Comparison of ENCODE assay signal across 1 cellular context in the genomic region with DNA sequence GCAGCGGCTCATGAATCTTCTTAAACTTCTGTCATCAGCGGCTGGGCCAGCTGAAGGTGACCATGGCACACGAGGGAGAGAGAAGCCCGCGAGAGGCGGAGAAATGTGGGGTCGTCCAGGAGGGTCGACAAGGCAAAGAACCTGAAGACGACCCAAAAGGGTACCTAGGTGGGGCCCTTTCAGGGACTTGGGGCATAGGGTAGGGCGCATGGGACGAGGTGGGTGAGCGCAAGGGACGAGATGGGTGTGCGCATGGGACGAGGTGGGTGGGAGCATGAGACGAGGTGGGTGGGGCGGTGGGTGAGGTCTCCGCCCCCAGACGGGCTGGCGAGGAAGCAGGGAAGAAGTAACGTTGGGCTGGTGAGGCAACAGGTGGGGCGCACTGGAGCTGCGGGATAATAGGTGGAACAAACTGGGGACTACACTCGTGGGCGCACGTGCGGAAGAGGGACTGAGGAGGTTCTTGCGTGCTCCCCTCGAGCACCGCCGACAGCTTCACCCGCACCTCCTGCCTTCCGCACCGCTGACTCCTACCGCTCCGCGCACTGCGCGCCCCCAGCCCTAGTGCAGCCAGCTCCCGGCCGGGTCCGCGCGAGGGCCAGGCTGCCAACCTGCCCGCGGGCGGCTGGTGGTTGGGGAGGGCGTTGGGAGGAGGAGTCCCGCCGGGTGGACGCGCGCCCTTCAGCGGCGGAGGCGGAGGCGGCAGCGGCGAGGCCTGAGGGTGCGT.
TF ChIP-seq lines count a peak whose summit lies in the region.

No MANE protein-coding gene starts in this region.

TF ChIP-seq in K562, 482 proteins besides CTCF, POLR2A, EP300 and RAD21 (continued from another document):
- TF ChIP-seq NFRKB (IDR thresholded peaks at IDR 0.05; ENCODE audit: low read depth) (0 out of 2 replicates have a peak, but pooled peaks have one; percentile 12), BRD9 (IDR thresholded peaks at IDR 0.05; ENCODE audit: low read depth, partially characterized antibody) (no peak), MAZ (CRISPR knock-in tag; conservative IDR thresholded peaks at IDR 0.05 in 1 of 2, IDR thresholded peaks at IDR 0.05 in 1 of 2) (peak; percentile 65 to 83; a peak in 3 of 4 replicates), GTF2A2 (tag; IDR thresholded peaks at IDR 0.05) (no peak), KDM2B (CRISPR knock-in tag; IDR thresholded peaks at IDR 0.05) (no peak), ZNF197 (CRISPR knock-in tag; IDR thresholded peaks at IDR 0.05; ENCODE audit: low read depth) (no peak)
- TF ChIP-seq, protein P1, sequence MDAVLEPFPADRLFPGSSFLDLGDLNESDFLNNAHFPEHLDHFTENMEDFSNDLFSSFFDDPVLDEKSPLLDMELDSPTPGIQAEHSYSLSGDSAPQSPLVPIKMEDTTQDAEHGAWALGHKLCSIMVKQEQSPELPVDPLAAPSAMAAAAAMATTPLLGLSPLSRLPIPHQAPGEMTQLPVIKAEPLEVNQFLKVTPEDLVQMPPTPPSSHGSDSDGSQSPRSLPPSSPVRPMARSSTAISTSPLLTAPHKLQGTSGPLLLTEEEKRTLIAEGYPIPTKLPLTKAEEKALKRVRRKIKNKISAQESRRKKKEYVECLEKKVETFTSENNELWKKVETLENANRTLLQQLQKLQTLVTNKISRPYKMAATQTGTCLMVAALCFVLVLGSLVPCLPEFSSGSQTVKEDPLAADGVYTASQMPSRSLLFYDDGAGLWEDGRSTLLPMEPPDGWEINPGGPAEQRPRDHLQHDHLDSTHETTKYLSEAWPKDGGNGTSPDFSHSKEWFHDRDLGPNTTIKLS (IDR thresholded peaks at IDR 0.05; ENCODE audit: borderline replicate concordance, low read depth): no peak
- TF ChIP-seq, protein P2, sequence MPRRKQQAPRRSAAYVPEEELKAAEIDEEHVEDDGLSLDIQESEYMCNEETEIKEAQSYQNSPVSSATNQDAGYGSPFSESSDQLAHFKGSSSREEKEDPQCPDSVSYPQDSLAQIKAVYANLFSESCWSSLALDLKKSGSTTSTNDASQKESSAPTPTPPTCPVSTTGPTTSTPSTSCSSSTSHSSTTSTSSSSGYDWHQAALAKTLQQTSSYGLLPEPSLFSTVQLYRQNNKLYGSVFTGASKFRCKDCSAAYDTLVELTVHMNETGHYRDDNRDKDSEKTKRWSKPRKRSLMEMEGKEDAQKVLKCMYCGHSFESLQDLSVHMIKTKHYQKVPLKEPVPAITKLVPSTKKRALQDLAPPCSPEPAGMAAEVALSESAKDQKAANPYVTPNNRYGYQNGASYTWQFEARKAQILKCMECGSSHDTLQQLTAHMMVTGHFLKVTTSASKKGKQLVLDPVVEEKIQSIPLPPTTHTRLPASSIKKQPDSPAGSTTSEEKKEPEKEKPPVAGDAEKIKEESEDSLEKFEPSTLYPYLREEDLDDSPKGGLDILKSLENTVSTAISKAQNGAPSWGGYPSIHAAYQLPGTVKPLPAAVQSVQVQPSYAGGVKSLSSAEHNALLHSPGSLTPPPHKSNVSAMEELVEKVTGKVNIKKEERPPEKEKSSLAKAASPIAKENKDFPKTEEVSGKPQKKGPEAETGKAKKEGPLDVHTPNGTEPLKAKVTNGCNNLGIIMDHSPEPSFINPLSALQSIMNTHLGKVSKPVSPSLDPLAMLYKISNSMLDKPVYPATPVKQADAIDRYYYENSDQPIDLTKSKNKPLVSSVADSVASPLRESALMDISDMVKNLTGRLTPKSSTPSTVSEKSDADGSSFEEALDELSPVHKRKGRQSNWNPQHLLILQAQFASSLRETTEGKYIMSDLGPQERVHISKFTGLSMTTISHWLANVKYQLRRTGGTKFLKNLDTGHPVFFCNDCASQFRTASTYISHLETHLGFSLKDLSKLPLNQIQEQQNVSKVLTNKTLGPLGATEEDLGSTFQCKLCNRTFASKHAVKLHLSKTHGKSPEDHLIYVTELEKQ (CRISPR knock-in tag; IDR thresholded peaks at IDR 0.05): no peak
